ENCODE assay signal across 28 cellular contexts in the genomic region with DNA sequence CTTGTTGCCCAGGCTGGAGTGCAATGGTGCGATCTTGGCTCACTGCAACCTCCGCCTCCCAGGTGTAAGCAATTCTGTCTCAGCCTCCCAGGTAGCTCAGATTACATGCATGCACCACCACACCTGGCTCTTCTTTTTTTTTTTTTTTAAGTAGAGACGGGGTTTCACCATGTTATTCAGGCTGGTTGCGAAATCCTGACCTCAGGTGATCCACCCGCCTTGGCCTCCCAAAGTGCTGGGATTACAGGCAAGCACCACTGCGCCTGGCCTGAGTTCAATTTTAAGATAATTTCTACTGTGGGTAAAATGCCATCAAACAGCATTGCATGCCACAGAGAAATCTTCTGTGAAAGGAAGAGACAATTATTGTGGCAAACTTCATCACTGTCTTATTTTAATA.
"Had no signal": no experiment of that assay in that cellular context is flagged by ENCODE, and none has a peak within 500 bp of the region (broad histone marks: within the 10 kb centered on the region; RNA-seq: fewer than 3 reads in every experiment).

No MANE protein-coding gene starts in this region.

- H3K4me1 ChIP-seq: parathyroid adenoma, psoas muscle, right lobe of liver, sigmoid colon, stomach, thyroid gland, tibial nerve, upper lobe of right lung, uterus had no signal

- H2AFZ ChIP-seq: neural progenitor cell, parathyroid adenoma had no signal

- H3K36me3 ChIP-seq: neural progenitor cell, ovary, right lobe of liver, sigmoid colon, stomach, thoracic aorta, thyroid gland, tibial nerve, upper lobe of right lung, uterus had no signal

- H3K79me2 ChIP-seq: parathyroid adenoma had no signal

- H3K4me2 ChIP-seq: neural progenitor cell had no signal

- H3K27ac Mint-ChIP-seq: natural killer cell; nephron; neural progenitor cell; progenitor cell of endocrine pancreas; stimulated activated effector memory CD8-positive, alpha-beta T cell treated with anti-CD3 and anti-CD28 coated beads, Interleukin-12 subunit alpha, Interleukin-12 subunit beta, amount 100 ng/mL, for 72 hours; stimulated activated naive CD8-positive, alpha-beta T cell treated with anti-CD3 and anti-CD28 coated beads, Interleukin-15, Interleukin-2, amounts not matched to agents 100 ng/mL and 50 ng/mL, for 24 hours; type B pancreatic cell had no signal

- H3K4me3 Mint-ChIP-seq: natural killer cell; nephron; neural progenitor cell; stimulated activated effector memory CD8-positive, alpha-beta T cell treated with anti-CD3 and anti-CD28 coated beads, Interleukin-12 subunit alpha, Interleukin-12 subunit beta, amount 100 ng/mL, for 72 hours; stimulated activated naive CD8-positive, alpha-beta T cell treated with anti-CD3 and anti-CD28 coated beads, Interleukin-15, Interleukin-2, amounts not matched to agents 100 ng/mL and 50 ng/mL, for 24 hours; type B pancreatic cell had no signal

- H3K9me3 ChIP-seq: ovary, right lobe of liver, thyroid gland, upper lobe of right lung, uterus had no signal

- H3K4me3 ChIP-seq: neural progenitor cell, ovary, psoas muscle, right lobe of liver, sigmoid colon, stomach, thoracic aorta, thyroid gland, tibial nerve, upper lobe of right lung, uterus had no signal

- DNase-seq: natural killer cell; occipital lobe; ovary; posterior cingulate gyrus; psoas muscle; right cardiac atrium; right lobe of liver; sigmoid colon; small intestine; stimulated activated CD4-positive, alpha-beta T cell treated with anti-CD3 and anti-CD28 coated beads, Interleukin-15, amount 100 ng/mL, for 24 hours; stimulated activated CD4-positive, alpha-beta T cell treated with anti-CD3 and anti-CD28 coated beads, Interleukin-2, amount 100 ng/mL, for 24 hours; stimulated activated CD4-positive, alpha-beta T cell treated with anti-CD3 and anti-CD28 coated beads, Interleukin-2, amount 100 ng/mL, for 48 hours; stimulated activated CD4-positive, alpha-beta T cell treated with anti-CD3 and anti-CD28 coated beads, Interleukin-4, amount 100 ng/mL, for 24 hours; stimulated activated naive B cell treated with anti-CD40 and anti-IgM and Interleukin-4, amounts not matched to agents 10 μg/mL and 1 μg/mL and 100 μg/mL, for 72 hours; stimulated activated naive CD4-positive, alpha-beta T cell treated with Interleukin-2 at 50 U/mL for 16 hours; stomach; thyroid gland; upper lobe of right lung; uterus had no signal

- H3K27me3 Mint-ChIP-seq: progenitor cell of endocrine pancreas; stimulated activated naive B cell treated with anti-CD40 and anti-IgM and Interleukin-4, amounts not matched to agents 10 μg/mL and 1 μg/mL and 100 μg/mL, for 72 hours; stimulated activated naive CD8-positive, alpha-beta T cell treated with anti-CD3 and anti-CD28 coated beads, Interleukin-15, Interleukin-2, amounts not matched to agents 100 ng/mL and 50 ng/mL, for 24 hours; type B pancreatic cell had no signal

- H3K27me3 ChIP-seq: neural progenitor cell, ovary, right lobe of liver, sigmoid colon, stomach, thyroid gland, tibial nerve, upper lobe of right lung, uterus had no signal

- H3K4me1 Mint-ChIP-seq: nephron; stimulated activated effector memory CD8-positive, alpha-beta T cell treated with anti-CD3 and anti-CD28 coated beads, Interleukin-12 subunit alpha, Interleukin-12 subunit beta, amount 100 ng/mL, for 72 hours had no signal

- H3K9ac ChIP-seq: neural progenitor cell, parathyroid adenoma had no signal

- H3K27ac ChIP-seq: neural progenitor cell, ovary, parathyroid adenoma, psoas muscle, right lobe of liver, sigmoid colon, stomach, thoracic aorta, thyroid gland, tibial nerve, upper lobe of right lung, uterus had no signal

- ATAC-seq: natural killer cell; psoas muscle; right cardiac atrium; right lobe of liver; stimulated activated effector memory CD8-positive, alpha-beta T cell treated with anti-CD3 and anti-CD28 coated beads, Interleukin-12 subunit alpha, Interleukin-12 subunit beta, amount 100 ng/mL, for 72 hours; stimulated activated naive B cell treated with anti-CD40 and anti-IgM and Interleukin-4, amounts not matched to agents 10 μg/mL and 1 μg/mL and 100 μg/mL, for 72 hours; upper lobe of right lung had no signal
